Comparison of ENCODE assay signal across 15 cellular contexts in genomic region chr5:19880859-19881436, GRCh38.
DNase-seq lines count a peak whose midpoint lies in the region; ATAC-seq and TF ChIP-seq lines count a peak whose summit lies in the region.
"Had no signal": no experiment of that assay in that cellular context is flagged by ENCODE, and none has a peak within 500 bp of the region (broad histone marks: within the 10 kb centered on the region; RNA-seq: fewer than 3 reads in every experiment).

No MANE protein-coding gene starts in this region.

- no peak overlapping the region for H2BK120ac ChIP-seq in mesendoderm (ENCODE audit: low read depth, low read length)

- no peak overlapping the region for H3K4me3 Mint-ChIP-seq in natural killer cell treated with Interleukin-12 subunit alpha and Interleukin-12 subunit beta and Interleukin-15 and Interleukin-18, amount 100 ng/mL, for 72 hours
- H3K4me3 Mint-ChIP-seq in activated T-helper 2 cell treated with anti-CD3 and anti-CD28 coated beads, Interferon-gamma antibody, Interleukin-2, Interleukin-4, amounts not matched to agents 10 μg/mL and 5 μg/mL and 100 μg/mL, durations not matched to agents 14 hours and 24 hours and 36 hours (ENCODE audit: low read depth) = no peak overlapping the region
- H3K4me3 Mint-ChIP-seq: neural crest cell had no signal

- H3K18ac ChIP-seq in mesendoderm (ENCODE audit: low read length) = no peak overlapping the region

- ATAC-seq in PC-3 (no peak), GM18907 (IDR thresholded peaks at IDR 0.05; ENCODE audit: unreplicated experiment) (no peak)
- no peak for ATAC-seq in natural killer cell treated with Interleukin-12 subunit alpha and Interleukin-12 subunit beta and Interleukin-15 and Interleukin-18, amount 100 ng/mL, for 72 hours
- ATAC-seq: sciatic nerve had no signal

- no peak overlapping the region for H3K27ac Mint-ChIP-seq in natural killer cell treated with Interleukin-12 subunit alpha and Interleukin-12 subunit beta and Interleukin-15 and Interleukin-18, amount 100 ng/mL, for 72 hours
- no peak overlapping the region for H3K27ac Mint-ChIP-seq in activated T-helper 2 cell treated with anti-CD3 and anti-CD28 coated beads, Interferon-gamma antibody, Interleukin-2, Interleukin-4, amounts not matched to agents 10 μg/mL and 5 μg/mL and 100 μg/mL, durations not matched to agents 14 hours and 24 hours and 36 hours

- H3K4me1 Mint-ChIP-seq in natural killer cell treated with Interleukin-12 subunit alpha and Interleukin-12 subunit beta and Interleukin-15 and Interleukin-18, amount 100 ng/mL, for 72 hours (ENCODE audit: low read depth in 2 of 2) = no peaks in the 10 kb centered on the region
- no peaks in the 10 kb centered on the region for H3K4me1 Mint-ChIP-seq in activated T-helper 2 cell treated with anti-CD3 and anti-CD28 coated beads, Interferon-gamma antibody, Interleukin-2, Interleukin-4, amounts not matched to agents 10 μg/mL and 5 μg/mL and 100 μg/mL, durations not matched to agents 14 hours and 24 hours and 36 hours (ENCODE audit: low read depth)

- peaks cover 4% of the 10 kb centered on the region for H3K36me3 Mint-ChIP-seq in natural killer cell treated with Interleukin-12 subunit alpha and Interleukin-12 subunit beta and Interleukin-15 and Interleukin-18, amount 100 ng/mL, for 72 hours
- H3K36me3 Mint-ChIP-seq in activated T-helper 2 cell treated with anti-CD3 and anti-CD28 coated beads, Interferon-gamma antibody, Interleukin-2, Interleukin-4, amounts not matched to agents 10 μg/mL and 5 μg/mL and 100 μg/mL, durations not matched to agents 14 hours and 24 hours and 36 hours (ENCODE audit: low read depth) = no peaks in the 10 kb centered on the region

- H3K56ac ChIP-seq in mesendoderm (ENCODE audit: low read length) = no peak overlapping the region

- H2BK15ac ChIP-seq in mesendoderm (replicated peaks; ENCODE audit: low read depth) = no peak overlapping the region

- H3K27me3 ChIP-seq in PC-3 (ENCODE audit: low read length) (no peaks in the 10 kb centered on the region), mesendoderm (ENCODE audit: insufficient read depth, low read length, poor library complexity) (no peaks in the 10 kb centered on the region), H7 (ENCODE audit: control insufficient read depth, insufficient read depth, low read length) (peaks cover 1% of the 10 kb centered on the region; the same call in 1 of the 2 replicates)

- H4K5ac ChIP-seq in mesendoderm (ENCODE audit: low read length) = no peak overlapping the region

- H3F3A ChIP-seq in PC-3 (ENCODE audit: low read length, unreplicated experiment) = no peaks in the 10 kb centered on the region

- H3K9me3 Mint-ChIP-seq in natural killer cell treated with Interleukin-12 subunit alpha and Interleukin-12 subunit beta and Interleukin-15 and Interleukin-18, amount 100 ng/mL, for 72 hours = peaks cover 2% of the 10 kb centered on the region
- peaks cover 12% of the 10 kb centered on the region for H3K9me3 Mint-ChIP-seq in activated T-helper 2 cell treated with anti-CD3 and anti-CD28 coated beads, Interferon-gamma antibody, Interleukin-2, Interleukin-4, amounts not matched to agents 10 μg/mL and 5 μg/mL and 100 μg/mL, durations not matched to agents 14 hours and 24 hours and 36 hours
- H3K9me3 Mint-ChIP-seq: neural crest cell had no signal

- no TSS peak for BruUV-seq in PC-3 (replicated peaks; lab: Mats Ljungman, UMichigan)

- CTCF ChIA-PET in HEK293 (lab: Yijun Ruan, JAX) = no interaction called here
- CTCF ChIA-PET in PC-3 (lab: Charles Lee) = no interaction called here

- no peak overlapping the region for H2AFZ ChIP-seq in PC-3 (ENCODE audit: low read length)

- no peak for TF ChIP-seq CTCF in HEK293 (tag by site-specific recombination; IDR thresholded peaks at IDR 0.05)
- TF ChIP-seq CTCF in PC-3 (conservative IDR thresholded peaks at IDR 0.05; ENCODE audit: low read depth, low read length) = no peak

- DNase-seq in NCI-H1930 (lab: John Stamatoyannopoulos, UW) (peak; percentile 43 to 74), PC-3 (peak; percentile 20), mesendoderm (peak; percentile 96), H7 (no peak)
- no peak for DNase-seq in natural killer cell treated with Interleukin-12 subunit alpha and Interleukin-12 subunit beta and Interleukin-15 and Interleukin-18, amount 100 ng/mL, for 72 hours (ENCODE audit: low spot score)
- no peak for DNase-seq in activated T-helper 2 cell treated with anti-CD3 and anti-CD28 coated beads, Interferon-gamma antibody, Interleukin-2, Interleukin-4, amounts not matched to agents 10 μg/mL and 5 μg/mL and 100 μg/mL, durations not matched to agents 14 hours and 24 hours and 36 hours (ENCODE audit: low spot score)
- DNase-seq: activated naive CD4-positive, alpha-beta T cell treated with anti-CD3 and anti-CD28 coated beads, Interleukin-2, amount 50 U/mL, for 16 hours; NCI-H1436 treated with DMSO at 0.1 percent for 48 hours; stimulated activated CD4-positive, alpha-beta T cell treated with anti-CD3 and anti-CD28 coated beads, Interleukin-2, amount 100 ng/mL, for 48 hours had no signal

- H3K9ac ChIP-seq in PC-3 (ENCODE audit: low read length) (no peak overlapping the region), mesendoderm (ENCODE audit: low read length) (no peak overlapping the region)

- intact Hi-C loops in PC-3 (cut with micrococcal nuclease) = no loop called here
- intact Hi-C loops in activated T-helper 2 cell treated with anti-CD3 and anti-CD28 coated beads, Interferon-gamma antibody, Interleukin-2, Interleukin-4, amounts not matched to agents 10 μg/mL and 5 μg/mL and 100 μg/mL, durations not matched to agents 14 hours and 24 hours and 36 hours (cut with micrococcal nuclease) = no loop called here

- H3K4ac ChIP-seq in mesendoderm (ENCODE audit: low read depth, low read length) = no peak overlapping the region

- no peaks in the 10 kb centered on the region for H3K27me3 Mint-ChIP-seq in natural killer cell treated with Interleukin-12 subunit alpha and Interleukin-12 subunit beta and Interleukin-15 and Interleukin-18, amount 100 ng/mL, for 72 hours
- no peaks in the 10 kb centered on the region for H3K27me3 Mint-ChIP-seq in activated T-helper 2 cell treated with anti-CD3 and anti-CD28 coated beads, Interferon-gamma antibody, Interleukin-2, Interleukin-4, amounts not matched to agents 10 μg/mL and 5 μg/mL and 100 μg/mL, durations not matched to agents 14 hours and 24 hours and 36 hours (ENCODE audit: low read depth)

- H3K4me2 ChIP-seq in PC-3 (ENCODE audit: low read length) (no peak overlapping the region), mesendoderm (ENCODE audit: low read length) (no peak overlapping the region)

- no peak overlapping the region for H2BK5ac ChIP-seq in mesendoderm (ENCODE audit: low read length)

- H3K27ac ChIP-seq in HEK293 (ENCODE audit: extremely low read depth, low read depth, low read length) = no peak overlapping the region
- no peak overlapping the region for H3K27ac ChIP-seq in PC-3 (ENCODE audit: low read length)
- no peak overlapping the region for H3K27ac ChIP-seq in mesendoderm (ENCODE audit: low read depth, low read length)
- H3K27ac ChIP-seq: C4-2B had no signal

- H3K4me3 ChIP-seq in HEK293 (ENCODE audit: low read depth, low read length) (no peak overlapping the region), PC-3 (ENCODE audit: low read length) (no peak overlapping the region), mesendoderm (ENCODE audit: low read length) (no peak overlapping the region), H7 (ENCODE audit: insufficient read depth, low read depth, low read length) (no peak overlapping the region)
- H3K4me3 ChIP-seq: lung had no signal

- H3K9me3 ChIP-seq in HEK293 (ENCODE audit: control insufficient read depth, insufficient read depth, low read depth, low read length) (no peaks in the 10 kb centered on the region), PC-3 (ENCODE audit: low read length) (no peaks in the 10 kb centered on the region)

- H3K4me1 ChIP-seq in HEK293 (ENCODE audit: control insufficient read depth, insufficient read depth, low read length) (peaks cover 23% of the 10 kb centered on the region), PC-3 (ENCODE audit: insufficient read depth, low read length) (peaks cover 6% of the 10 kb centered on the region; the same call in 1 of the 2 replicates), mesendoderm (ENCODE audit: control insufficient read depth, low read depth, low read length) (peaks cover 3% of the 10 kb centered on the region)

- no peak overlapping the region for H4K8ac ChIP-seq in mesendoderm (ENCODE audit: low read depth, low read length)

- no peaks in the 10 kb centered on the region for H3K9me2 ChIP-seq in PC-3 (replicated peaks; ENCODE audit: low read length)

- WGBS in mesendoderm (ENCODE audit: extremely low coverage, insufficient coverage, low lambda C conversion rate) = no CpG with 5 or more reads among the region's 1 CpG

- H3K79me1 ChIP-seq in mesendoderm (ENCODE audit: low read length) = no peaks in the 10 kb centered on the region

- H3K23ac ChIP-seq in mesendoderm (ENCODE audit: low read length) = no peak overlapping the region

- no peaks in the 10 kb centered on the region for H4K20me1 ChIP-seq in PC-3 (ENCODE audit: low read length)

- POLR2A ChIA-PET in HEK293 (lab: Yijun Ruan, JAX) = no interaction called here
- POLR2A ChIA-PET in PC-3 (lab: Charles Lee; ENCODE audit: unreplicated experiment) = no interaction called here

- no peak overlapping the region for H2AK5ac ChIP-seq in mesendoderm (ENCODE audit: low read length)

- H3K36me3 ChIP-seq in HEK293 (ENCODE audit: control insufficient read depth in 2 of 2, insufficient read depth in 1 of 2, low read length in 2 of 2) (no peaks in the 10 kb centered on the region), PC-3 (ENCODE audit: low read depth, low read length) (no peaks in the 10 kb centered on the region), mesendoderm (ENCODE audit: control insufficient read depth, insufficient read depth, low read length) (no peaks in the 10 kb centered on the region), H7 (replicated peaks; ENCODE audit: control insufficient read depth, insufficient read depth, low read length) (no peaks in the 10 kb centered on the region)

- no peaks in the 10 kb centered on the region for H3K79me2 ChIP-seq in PC-3 (ENCODE audit: low read length)
- H3K79me2 ChIP-seq in mesendoderm (ENCODE audit: control insufficient read depth, insufficient read depth, low read length) = no peaks in the 10 kb centered on the region

TF ChIP-seq in HEK293, 187 proteins besides CTCF, POLR2A, EP300 and RAD21 (continues in another document):
- no peak for TF ChIP-seq ZNF223 (tag by site-specific recombination; IDR thresholded peaks at IDR 0.05)
- TF ChIP-seq TCF7L2 (IDR thresholded peaks at IDR 0.05; ENCODE audit: borderline replicate concordance, low read depth, low read length) = peak; percentile 99
- TF ChIP-seq WT1 (tag by site-specific recombination; IDR thresholded peaks at IDR 0.05) = peak; percentile 83

Comparison
In these comparisons a context has a peak if more than half of its experiments do, and no peak if none do; other contexts are left out.
1. DNase-seq: peak in NCI-H1930 (2 of 2), PC-3 (single experiment) and mesendoderm (single experiment); none in natural killer cell treated with Interleukin-12 subunit alpha and Interleukin-12 subunit beta and Interleukin-15 and Interleukin-18, amount 100 ng/mL, for 72 hours (single experiment), H7 (single experiment) and activated T-helper 2 cell treated with anti-CD3 and anti-CD28 coated beads, Interferon-gamma antibody, Interleukin-2, Interleukin-4, amounts not matched to agents 10 μg/mL and 5 μg/mL and 100 μg/mL, durations not matched to agents 14 hours and 24 hours and 36 hours (single experiment).